Comparison of ENCODE assay signal across 12 cellular contexts in the genomic region with DNA sequence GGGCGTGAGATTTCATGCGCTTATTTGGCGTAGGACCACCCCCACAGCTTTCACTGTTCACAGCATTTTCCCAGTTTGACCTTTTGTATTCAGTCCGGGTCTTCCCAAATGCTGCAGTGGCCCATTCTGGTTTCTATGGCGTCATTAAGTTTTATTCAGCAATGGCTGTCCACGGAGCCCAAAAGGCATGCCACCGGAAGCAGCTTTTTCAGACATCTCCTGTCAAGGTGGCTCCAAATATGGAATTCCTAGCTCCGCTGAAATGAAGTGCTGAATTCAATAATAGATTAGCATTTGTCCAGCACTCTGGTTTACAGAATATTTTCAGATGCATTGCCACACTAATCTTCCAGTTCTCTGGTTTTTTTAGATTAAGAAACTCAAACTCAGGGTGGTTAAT.
DNase-seq lines count a peak whose midpoint lies in the region; ATAC-seq, FAIRE-seq and TF ChIP-seq lines count a peak whose summit lies in the region.
"Had no signal": no experiment of that assay in that cellular context is flagged by ENCODE, and none has a peak within 500 bp of the region (broad histone marks: within the 10 kb centered on the region; RNA-seq: fewer than 3 reads in every experiment).

No MANE protein-coding gene starts in this region.

- TF ChIP-seq CTCF in DOHH2 (IDR thresholded peaks at IDR 0.05; ENCODE audit: low read depth, low read length, poor library complexity, severe bottlenecking) (no peak), bronchial epithelial cell (IDR thresholded peaks at IDR 0.05; ENCODE audit: insufficient read depth, low read length, severe bottlenecking) (no peak), osteocyte (IDR thresholded peaks at IDR 0.05) (no peak)

- no peak for ATAC-seq in HG03039 (IDR thresholded peaks at IDR 0.05; ENCODE audit: unreplicated experiment)

- H4K20me1 ChIP-seq in DOHH2 (ENCODE audit: control insufficient read depth, insufficient read depth, low read depth, low read length) = no peaks in the 10 kb centered on the region
- H4K20me1 ChIP-seq in Karpas-422 (ENCODE audit: insufficient read depth, low read depth, low read length) = no peaks in the 10 kb centered on the region

- H3K36me3 ChIP-seq in DOHH2 (ENCODE audit: control insufficient read depth, low read length) (no peaks in the 10 kb centered on the region), Karpas-422 (ENCODE audit: insufficient read depth, low read length) (no peaks in the 10 kb centered on the region), bronchial epithelial cell (ENCODE audit: control insufficient read depth, insufficient read depth, low read length) (no peaks in the 10 kb centered on the region)
- H3K36me3 ChIP-seq: neutrophil had no signal

- H3K4me1 ChIP-seq in DOHH2 (ENCODE audit: control insufficient read depth, low read length) (peaks cover 17% of the 10 kb centered on the region), Karpas-422 (ENCODE audit: low read length) (peaks cover 14% of the 10 kb centered on the region)

- H3K36me3 Mint-ChIP-seq in osteocyte (ENCODE audit: unreplicated experiment) = no peaks in the 10 kb centered on the region

- peaks cover 14% of the 10 kb centered on the region for H3K27me3 Mint-ChIP-seq in osteocyte (ENCODE audit: unreplicated experiment)

- H3K9me2 ChIP-seq in DOHH2 (replicated peaks; ENCODE audit: control insufficient read depth, low read length) (no peaks in the 10 kb centered on the region), Karpas-422 (replicated peaks; ENCODE audit: insufficient read depth, low read length) (no peaks in the 10 kb centered on the region)

- H3K27me3 ChIP-seq in DOHH2 (ENCODE audit: control insufficient read depth, low read length) = peaks cover 9% of the 10 kb centered on the region; the same call in 1 of the 2 replicates
- H3K27me3 ChIP-seq in Karpas-422 (ENCODE audit: low read length) = no peaks in the 10 kb centered on the region
- peaks cover 5% of the 10 kb centered on the region for H3K27me3 ChIP-seq in bronchial epithelial cell (ENCODE audit: control insufficient read depth, insufficient read depth, low read length)

- no peak overlapping the region for H3K27ac Mint-ChIP-seq in osteocyte (ENCODE audit: unreplicated experiment)

- peak; percentile 36 for FAIRE-seq in bronchial epithelial cell (lab: Jason Lieb, UNC)
- FAIRE-seq: endometrium, GM18507 had no signal

- DNase-seq in Karpas-422 = no peak
- no peak for DNase-seq in bronchial epithelial cell (ENCODE audit: low read depth)
- no peak for DNase-seq in osteocyte (ENCODE audit: extremely low spot score, unreplicated experiment)
- no peak for DNase-seq in A172 (ENCODE audit: low spot score)
- no peak for DNase-seq in stimulated activated naive CD4-positive, alpha-beta T cell treated with Interleukin-2 at 50 U/mL for 16 hours (lab: John Stamatoyannopoulos, UW)
- DNase-seq: NCI-H1105; stimulated activated naive CD4-positive, alpha-beta T cell had no signal

- no peaks in the 10 kb centered on the region for H3K9me3 Mint-ChIP-seq in osteocyte (ENCODE audit: unreplicated experiment)

- H3K79me2 ChIP-seq in DOHH2 (ENCODE audit: control insufficient read depth, low read length) (peaks cover 14% of the 10 kb centered on the region), Karpas-422 (ENCODE audit: low read length) (no peaks in the 10 kb centered on the region)

- H3K27ac ChIP-seq in DOHH2 (ENCODE audit: low read depth, low read length) (no peak overlapping the region), Karpas-422 (ENCODE audit: low read length) (no peak overlapping the region)
- H3K27ac ChIP-seq: neutrophil had no signal

- H3K4me2 ChIP-seq in DOHH2 (ENCODE audit: low read length) = peak overlapping the region; percentile 93
- peak overlapping the region; percentile 85 for H3K4me2 ChIP-seq in Karpas-422 (ENCODE audit: low read depth, low read length, poor library complexity, severe bottlenecking)

- H3K4me3 ChIP-seq in DOHH2 (ENCODE audit: low read length) (peak overlapping the region; percentile 84), Karpas-422 (ENCODE audit: low read length) (peak overlapping the region; percentile 63), bronchial epithelial cell (ENCODE audit: low read depth, low read length) (no peak overlapping the region)

- peaks cover 12% of the 10 kb centered on the region for H3K4me1 Mint-ChIP-seq in osteocyte (ENCODE audit: unreplicated experiment)

- H3K9me3 ChIP-seq in DOHH2 (ENCODE audit: control insufficient read depth, insufficient read depth, low read length) (0 out of 2 replicates have a peak, but pooled peaks cover 2% of the 10 kb centered on the region), Karpas-422 (ENCODE audit: low read length) (no peaks in the 10 kb centered on the region)
- H3K9me3 ChIP-seq: neutrophil had no signal

- peak overlapping the region; percentile 79 for H3K9ac ChIP-seq in Karpas-422 (ENCODE audit: low read length)

- H3K4me3 Mint-ChIP-seq in osteocyte (ENCODE audit: unreplicated experiment) = peak overlapping the region; percentile 79

- H2AFZ ChIP-seq in Karpas-422 (ENCODE audit: low read length) = no peak overlapping the region

- H3F3A ChIP-seq in DOHH2 (ENCODE audit: control insufficient read depth, insufficient read depth) = peaks cover 3% of the 10 kb centered on the region; the same call in 1 of the 2 replicates
